Comparison of ENCODE assay signal across 1 cellular context in the genomic region with DNA sequence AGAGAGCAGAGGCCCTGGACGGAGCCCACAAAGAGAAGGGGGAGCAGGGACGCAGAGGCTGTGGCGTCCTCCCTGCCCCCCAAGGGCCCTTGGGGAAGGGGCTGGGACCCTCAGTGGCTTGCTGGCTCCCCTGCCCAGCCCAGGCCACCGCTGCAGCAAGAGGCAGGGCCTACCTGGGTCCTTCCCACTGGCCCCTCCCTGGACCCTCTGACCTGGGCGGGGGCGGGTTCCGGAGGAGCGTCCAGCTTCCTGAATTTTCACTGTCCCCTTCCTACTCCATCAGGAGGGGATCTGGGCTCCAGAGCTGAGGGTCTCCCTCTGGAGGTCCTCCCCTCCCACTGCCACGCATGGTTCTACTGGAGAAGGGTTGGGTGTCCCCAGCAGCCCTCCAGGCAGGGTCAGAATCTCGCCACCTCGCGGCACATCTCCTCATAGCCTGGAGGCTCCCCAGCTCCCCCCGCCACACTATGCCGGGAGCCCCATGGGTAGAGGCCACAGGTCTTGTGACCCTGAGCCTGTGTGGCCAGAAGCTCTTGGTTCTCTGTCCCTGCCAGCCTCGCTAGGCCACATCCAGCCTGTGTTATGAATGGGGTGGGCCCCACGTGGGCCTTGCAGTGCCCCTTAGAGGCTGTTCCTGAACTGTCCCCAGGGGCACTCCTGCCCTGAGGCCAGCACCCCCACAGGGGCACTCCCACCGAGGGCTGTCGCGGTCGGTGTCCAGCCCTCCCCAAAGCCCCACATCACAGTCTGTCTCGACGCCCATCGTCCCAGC.
TF ChIP-seq lines count a peak whose summit lies in the region.

No MANE protein-coding gene starts in this region.

TF ChIP-seq in K562, 482 proteins besides CTCF, POLR2A, EP300 and RAD21 (continued from another document and continues in another):
- TF ChIP-seq, protein P1, sequence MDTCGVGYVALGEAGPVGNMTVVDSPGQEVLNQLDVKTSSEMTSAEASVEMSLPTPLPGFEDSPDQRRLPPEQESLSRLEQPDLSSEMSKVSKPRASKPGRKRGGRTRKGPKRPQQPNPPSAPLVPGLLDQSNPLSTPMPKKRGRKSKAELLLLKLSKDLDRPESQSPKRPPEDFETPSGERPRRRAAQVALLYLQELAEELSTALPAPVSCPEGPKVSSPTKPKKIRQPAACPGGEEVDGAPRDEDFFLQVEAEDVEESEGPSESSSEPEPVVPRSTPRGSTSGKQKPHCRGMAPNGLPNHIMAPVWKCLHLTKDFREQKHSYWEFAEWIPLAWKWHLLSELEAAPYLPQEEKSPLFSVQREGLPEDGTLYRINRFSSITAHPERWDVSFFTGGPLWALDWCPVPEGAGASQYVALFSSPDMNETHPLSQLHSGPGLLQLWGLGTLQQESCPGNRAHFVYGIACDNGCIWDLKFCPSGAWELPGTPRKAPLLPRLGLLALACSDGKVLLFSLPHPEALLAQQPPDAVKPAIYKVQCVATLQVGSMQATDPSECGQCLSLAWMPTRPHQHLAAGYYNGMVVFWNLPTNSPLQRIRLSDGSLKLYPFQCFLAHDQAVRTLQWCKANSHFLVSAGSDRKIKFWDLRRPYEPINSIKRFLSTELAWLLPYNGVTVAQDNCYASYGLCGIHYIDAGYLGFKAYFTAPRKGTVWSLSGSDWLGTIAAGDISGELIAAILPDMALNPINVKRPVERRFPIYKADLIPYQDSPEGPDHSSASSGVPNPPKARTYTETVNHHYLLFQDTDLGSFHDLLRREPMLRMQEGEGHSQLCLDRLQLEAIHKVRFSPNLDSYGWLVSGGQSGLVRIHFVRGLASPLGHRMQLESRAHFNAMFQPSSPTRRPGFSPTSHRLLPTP (IDR thresholded peaks at IDR 0.05; ENCODE audit: borderline replicate concordance, extremely low read depth, insufficient read length): no peak
- TF ChIP-seq ZC3H4 (CRISPR knock-in tag; IDR thresholded peaks at IDR 0.05; ENCODE audit: borderline replicate concordance): 0 out of 2 replicates have a peak, but pooled peaks have one; percentile 10
- TF ChIP-seq NFRKB (IDR thresholded peaks at IDR 0.05; ENCODE audit: low read depth): 0 out of 2 replicates have a peak, but pooled peaks have one; percentile 19
- TF ChIP-seq MYC (IDR thresholded peaks at IDR 0.05; ENCODE audit: low read depth, low read length): no peak
- no peak; the same call in 1 of the 2 replicates for TF ChIP-seq MYC (CRISPR knock-in tag; IDR thresholded peaks at IDR 0.05; ENCODE audit: borderline replicate concordance, low read depth)
- no peak for TF ChIP-seq SREBF2 (CRISPR knock-in tag; IDR thresholded peaks at IDR 0.05)
- 0 out of 2 replicates have a peak, but pooled peaks have one; percentile 11 for TF ChIP-seq DPF2 (IDR thresholded peaks at IDR 0.05)
- TF ChIP-seq HDGF (IDR thresholded peaks at IDR 0.05): 0 out of 2 replicates have a peak, but pooled peaks have one; percentile 32
- no peak for TF ChIP-seq HNRNPLL (IDR thresholded peaks at IDR 0.05; ENCODE audit: low read depth, low read length, poor library complexity, severe bottlenecking)
- TF ChIP-seq NR2C1 (IDR thresholded peaks at IDR 0.05): peak; percentile 55
- TF ChIP-seq NR2C1 (tag; IDR thresholded peaks at IDR 0.05): peak; percentile 42; the same call in 1 of the 2 replicates
- no peak for TF ChIP-seq NFATC3 (IDR thresholded peaks at IDR 0.05)
- TF ChIP-seq SP2 (IDR thresholded peaks at IDR 0.05; ENCODE audit: extremely low read depth, low read depth, low read length, poor library complexity, severe bottlenecking): no peak
- TF ChIP-seq PHF8 (IDR thresholded peaks at IDR 0.05; ENCODE audit: borderline replicate concordance, low read length): peak; percentile 53; the same call in 1 of the 2 replicates
- TF ChIP-seq, protein P2, sequence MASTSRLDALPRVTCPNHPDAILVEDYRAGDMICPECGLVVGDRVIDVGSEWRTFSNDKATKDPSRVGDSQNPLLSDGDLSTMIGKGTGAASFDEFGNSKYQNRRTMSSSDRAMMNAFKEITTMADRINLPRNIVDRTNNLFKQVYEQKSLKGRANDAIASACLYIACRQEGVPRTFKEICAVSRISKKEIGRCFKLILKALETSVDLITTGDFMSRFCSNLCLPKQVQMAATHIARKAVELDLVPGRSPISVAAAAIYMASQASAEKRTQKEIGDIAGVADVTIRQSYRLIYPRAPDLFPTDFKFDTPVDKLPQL (IDR thresholded peaks at IDR 0.05; ENCODE audit: extremely low read depth, insufficient read length): no peak
- no peak for TF ChIP-seq ELF4 (CRISPR knock-in tag; IDR thresholded peaks at IDR 0.05)
- no peak for TF ChIP-seq HSF4 (CRISPR knock-in tag; IDR thresholded peaks at IDR 0.05; ENCODE audit: borderline replicate concordance)
- TF ChIP-seq HNRNPH1 (optimal IDR thresholded peaks at IDR 0.05; ENCODE audit: low read depth, low read length): no peak
- peak; percentile 41; the same call in 1 of the 2 replicates for TF ChIP-seq L3MBTL2 (IDR thresholded peaks at IDR 0.05)
- no peak for TF ChIP-seq MIER1 (IDR thresholded peaks at IDR 0.05; ENCODE audit: low read depth)
- TF ChIP-seq POLR2G (IDR thresholded peaks at IDR 0.05; ENCODE audit: low read depth, low read length): peak; percentile 64
- TF ChIP-seq, protein P3, sequence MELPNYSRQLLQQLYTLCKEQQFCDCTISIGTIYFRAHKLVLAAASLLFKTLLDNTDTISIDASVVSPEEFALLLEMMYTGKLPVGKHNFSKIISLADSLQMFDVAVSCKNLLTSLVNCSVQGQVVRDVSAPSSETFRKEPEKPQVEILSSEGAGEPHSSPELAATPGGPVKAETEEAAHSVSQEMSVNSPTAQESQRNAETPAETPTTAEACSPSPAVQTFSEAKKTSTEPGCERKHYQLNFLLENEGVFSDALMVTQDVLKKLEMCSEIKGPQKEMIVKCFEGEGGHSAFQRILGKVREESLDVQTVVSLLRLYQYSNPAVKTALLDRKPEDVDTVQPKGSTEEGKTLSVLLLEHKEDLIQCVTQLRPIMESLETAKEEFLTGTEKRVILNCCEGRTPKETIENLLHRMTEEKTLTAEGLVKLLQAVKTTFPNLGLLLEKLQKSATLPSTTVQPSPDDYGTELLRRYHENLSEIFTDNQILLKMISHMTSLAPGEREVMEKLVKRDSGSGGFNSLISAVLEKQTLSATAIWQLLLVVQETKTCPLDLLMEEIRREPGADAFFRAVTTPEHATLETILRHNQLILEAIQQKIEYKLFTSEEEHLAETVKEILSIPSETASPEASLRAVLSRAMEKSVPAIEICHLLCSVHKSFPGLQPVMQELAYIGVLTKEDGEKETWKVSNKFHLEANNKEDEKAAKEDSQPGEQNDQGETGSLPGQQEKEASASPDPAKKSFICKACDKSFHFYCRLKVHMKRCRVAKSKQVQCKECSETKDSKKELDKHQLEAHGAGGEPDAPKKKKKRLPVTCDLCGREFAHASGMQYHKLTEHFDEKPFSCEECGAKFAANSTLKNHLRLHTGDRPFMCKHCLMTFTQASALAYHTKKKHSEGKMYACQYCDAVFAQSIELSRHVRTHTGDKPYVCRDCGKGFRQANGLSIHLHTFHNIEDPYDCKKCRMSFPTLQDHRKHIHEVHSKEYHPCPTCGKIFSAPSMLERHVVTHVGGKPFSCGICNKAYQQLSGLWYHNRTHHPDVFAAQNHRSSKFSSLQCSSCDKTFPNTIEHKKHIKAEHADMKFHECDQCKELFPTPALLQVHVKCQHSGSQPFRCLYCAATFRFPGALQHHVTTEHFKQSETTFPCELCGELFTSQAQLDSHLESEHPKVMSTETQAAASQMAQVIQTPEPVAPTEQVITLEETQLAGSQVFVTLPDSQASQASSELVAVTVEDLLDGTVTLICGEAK (IDR thresholded peaks at IDR 0.05): no peak
- TF ChIP-seq, protein P3 (CRISPR knock-in tag; IDR thresholded peaks at IDR 0.05): no peak
- 0 out of 4 replicates have a peak, but pooled peaks of 1 of the 2 experiments have one; percentile 17 for TF ChIP-seq RCOR1 (IDR thresholded peaks at IDR 0.05; ENCODE audit: borderline replicate concordance in 1 of 2, low read depth in 2 of 2, low read length in 2 of 2)
- TF ChIP-seq C11orf30 (IDR thresholded peaks at IDR 0.05; ENCODE audit: low read depth): no peak
- TF ChIP-seq, protein P4, sequence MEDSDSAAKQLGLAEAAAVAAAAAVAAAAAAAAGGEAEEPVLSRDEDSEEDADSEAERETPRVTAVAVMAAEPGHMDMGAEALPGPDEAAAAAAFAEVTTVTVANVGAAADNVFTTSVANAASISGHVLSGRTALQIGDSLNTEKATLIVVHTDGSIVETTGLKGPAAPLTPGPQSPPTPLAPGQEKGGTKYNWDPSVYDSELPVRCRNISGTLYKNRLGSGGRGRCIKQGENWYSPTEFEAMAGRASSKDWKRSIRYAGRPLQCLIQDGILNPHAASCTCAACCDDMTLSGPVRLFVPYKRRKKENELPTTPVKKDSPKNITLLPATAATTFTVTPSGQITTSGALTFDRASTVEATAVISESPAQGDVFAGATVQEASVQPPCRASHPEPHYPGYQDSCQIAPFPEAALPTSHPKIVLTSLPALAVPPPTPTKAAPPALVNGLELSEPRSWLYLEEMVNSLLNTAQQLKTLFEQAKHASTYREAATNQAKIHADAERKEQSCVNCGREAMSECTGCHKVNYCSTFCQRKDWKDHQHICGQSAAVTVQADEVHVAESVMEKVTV (CRISPR knock-in tag; IDR thresholded peaks at IDR 0.05): no peak
- TF ChIP-seq POLR2H (tag; IDR thresholded peaks at IDR 0.05; ENCODE audit: low read depth): no peak
- TF ChIP-seq, protein P5, sequence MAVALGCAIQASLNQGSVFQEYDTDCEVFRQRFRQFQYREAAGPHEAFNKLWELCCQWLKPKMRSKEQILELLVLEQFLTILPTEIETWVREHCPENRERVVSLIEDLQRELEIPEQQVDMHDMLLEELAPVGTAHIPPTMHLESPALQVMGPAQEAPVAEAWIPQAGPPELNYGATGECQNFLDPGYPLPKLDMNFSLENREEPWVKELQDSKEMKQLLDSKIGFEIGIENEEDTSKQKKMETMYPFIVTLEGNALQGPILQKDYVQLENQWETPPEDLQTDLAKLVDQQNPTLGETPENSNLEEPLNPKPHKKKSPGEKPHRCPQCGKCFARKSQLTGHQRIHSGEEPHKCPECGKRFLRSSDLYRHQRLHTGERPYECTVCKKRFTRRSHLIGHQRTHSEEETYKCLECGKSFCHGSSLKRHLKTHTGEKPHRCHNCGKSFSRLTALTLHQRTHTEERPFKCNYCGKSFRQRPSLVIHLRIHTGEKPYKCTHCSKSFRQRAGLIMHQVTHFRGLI (CRISPR knock-in tag; IDR thresholded peaks at IDR 0.05): no peak
- no peak for TF ChIP-seq NFE2L1 (tag; IDR thresholded peaks at IDR 0.05; ENCODE audit: borderline replicate concordance, low read depth)
- TF ChIP-seq, protein P6, sequence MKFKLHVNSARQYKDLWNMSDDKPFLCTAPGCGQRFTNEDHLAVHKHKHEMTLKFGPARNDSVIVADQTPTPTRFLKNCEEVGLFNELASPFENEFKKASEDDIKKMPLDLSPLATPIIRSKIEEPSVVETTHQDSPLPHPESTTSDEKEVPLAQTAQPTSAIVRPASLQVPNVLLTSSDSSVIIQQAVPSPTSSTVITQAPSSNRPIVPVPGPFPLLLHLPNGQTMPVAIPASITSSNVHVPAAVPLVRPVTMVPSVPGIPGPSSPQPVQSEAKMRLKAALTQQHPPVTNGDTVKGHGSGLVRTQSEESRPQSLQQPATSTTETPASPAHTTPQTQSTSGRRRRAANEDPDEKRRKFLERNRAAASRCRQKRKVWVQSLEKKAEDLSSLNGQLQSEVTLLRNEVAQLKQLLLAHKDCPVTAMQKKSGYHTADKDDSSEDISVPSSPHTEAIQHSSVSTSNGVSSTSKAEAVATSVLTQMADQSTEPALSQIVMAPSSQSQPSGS (CRISPR knock-in tag; IDR thresholded peaks at IDR 0.05): no peak
- TF ChIP-seq NFE2 (IDR thresholded peaks at IDR 0.05; ENCODE audit: low read depth): no peak
- 0 out of 2 replicates have a peak, but pooled peaks have one; percentile 10 for TF ChIP-seq CREM (IDR thresholded peaks at IDR 0.05; ENCODE audit: low read depth)
- TF ChIP-seq HCFC1 (IDR thresholded peaks at IDR 0.05; ENCODE audit: low read depth, low read length): no peak
- TF ChIP-seq, protein P7, sequence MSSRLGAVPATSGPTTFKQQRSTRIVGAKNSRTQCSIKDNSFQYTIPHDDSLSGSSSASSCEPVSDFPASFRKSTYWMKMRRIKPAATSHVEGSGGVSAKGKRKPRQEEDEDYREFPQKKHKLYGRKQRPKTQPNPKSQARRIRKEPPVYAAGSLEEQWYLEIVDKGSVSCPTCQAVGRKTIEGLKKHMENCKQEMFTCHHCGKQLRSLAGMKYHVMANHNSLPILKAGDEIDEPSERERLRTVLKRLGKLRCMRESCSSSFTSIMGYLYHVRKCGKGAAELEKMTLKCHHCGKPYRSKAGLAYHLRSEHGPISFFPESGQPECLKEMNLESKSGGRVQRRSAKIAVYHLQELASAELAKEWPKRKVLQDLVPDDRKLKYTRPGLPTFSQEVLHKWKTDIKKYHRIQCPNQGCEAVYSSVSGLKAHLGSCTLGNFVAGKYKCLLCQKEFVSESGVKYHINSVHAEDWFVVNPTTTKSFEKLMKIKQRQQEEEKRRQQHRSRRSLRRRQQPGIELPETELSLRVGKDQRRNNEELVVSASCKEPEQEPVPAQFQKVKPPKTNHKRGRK (tag; IDR thresholded peaks at IDR 0.05): no peak
- no peak for TF ChIP-seq BRF1 (IDR thresholded peaks at IDR 0.05; ENCODE audit: borderline replicate concordance, extremely low read depth, insufficient read length)
- TF ChIP-seq KLF16 (IDR thresholded peaks at IDR 0.05): no peak
- TF ChIP-seq, protein P8, sequence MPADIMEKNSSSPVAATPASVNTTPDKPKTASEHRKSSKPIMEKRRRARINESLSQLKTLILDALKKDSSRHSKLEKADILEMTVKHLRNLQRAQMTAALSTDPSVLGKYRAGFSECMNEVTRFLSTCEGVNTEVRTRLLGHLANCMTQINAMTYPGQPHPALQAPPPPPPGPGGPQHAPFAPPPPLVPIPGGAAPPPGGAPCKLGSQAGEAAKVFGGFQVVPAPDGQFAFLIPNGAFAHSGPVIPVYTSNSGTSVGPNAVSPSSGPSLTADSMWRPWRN (IDR thresholded peaks at IDR 0.05; ENCODE audit: low read depth): no peak
- no peak for TF ChIP-seq NFIX (CRISPR knock-in tag; IDR thresholded peaks at IDR 0.05; ENCODE audit: low read depth)
- TF ChIP-seq ESRRB (CRISPR knock-in tag; IDR thresholded peaks at IDR 0.05; ENCODE audit: borderline replicate concordance): no peak
